ENCODE assay signal across 34 cellular contexts in the genomic region with DNA sequence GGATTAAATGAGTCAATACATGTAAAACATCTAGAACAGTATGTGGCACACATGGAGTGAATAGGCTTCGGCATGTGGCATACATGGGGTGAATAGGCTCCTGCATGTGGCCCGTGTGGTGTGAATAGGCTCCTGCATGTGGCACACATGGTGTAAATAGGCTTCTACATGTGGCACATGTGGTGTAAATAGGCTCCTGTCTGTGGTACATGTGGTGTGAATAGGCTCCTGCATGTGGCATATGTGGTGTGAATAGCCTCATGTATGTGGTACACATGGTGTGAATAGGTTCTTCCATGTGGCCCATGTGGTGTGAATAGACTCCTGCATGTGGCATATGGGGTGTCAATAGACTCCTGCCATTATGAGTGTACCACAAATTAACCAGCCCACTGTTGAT.
"Had no signal": no experiment of that assay in that cellular context is flagged by ENCODE, and none has a peak within 500 bp of the region (broad histone marks: within the 10 kb centered on the region; RNA-seq: fewer than 3 reads in every experiment).

No MANE protein-coding gene starts in this region.

- FAIRE-seq: astrocyte, bronchial epithelial cell had no signal

- ATAC-seq: activated naive CD4-positive, alpha-beta T cell treated with anti-CD3 and anti-CD28 coated beads, Interleukin-2, amount 50 U/mL, for 72 hours; activated naive CD8-positive, alpha-beta T cell treated with anti-CD3 and anti-CD28 coated beads, Interleukin-2, amount 50 U/mL, for 24 hours; activated T-cell treated with anti-CD3 and anti-CD28 coated beads, Interleukin-2, amount 50 U/mL, for 4 hours; activated T-cell treated with anti-CD3 and anti-CD28 coated beads, Interleukin-2, amount 50 U/mL, for 72 hours; activated T-helper 17 cell treated with anti-CD3 and anti-CD28 coated beads, Interleukin-2, amount 50 U/mL, for 72 hours; body of pancreas had no signal

- H3K27ac ChIP-seq: adrenal gland, ascending aorta, body of pancreas, brain microvascular endothelial cell, breast epithelium, cardiac muscle cell had no signal

- H3K36me3 ChIP-seq: adrenal gland, ascending aorta, brain microvascular endothelial cell, breast epithelium, cardiac muscle cell had no signal

- H3K4me3 ChIP-seq: adrenal gland, ascending aorta, body of pancreas, breast epithelium, cardiac muscle cell had no signal

- H3K9me3 ChIP-seq: adrenal gland, ascending aorta, body of pancreas, breast epithelium had no signal

- H3K4me1 ChIP-seq: adrenal gland, ascending aorta, body of pancreas, breast epithelium had no signal

- DNase-seq: activated effector memory CD4-positive, alpha-beta T cell treated with anti-CD3 and anti-CD28 coated beads, Interleukin-2, amount 50 U/mL, for 16 hours; activated effector memory CD4-positive, alpha-beta T cell treated with Interleukin-2 at 50 U/mL for 16 hours; activated gamma-delta T cell; activated gamma-delta T cell treated with Interleukin-2 at 50 U/mL for 16 hours; activated naive CD4-positive, alpha-beta T cell; activated naive CD4-positive, alpha-beta T cell treated with anti-CD3 and anti-CD28 coated beads for 36 hours; activated naive CD4-positive, alpha-beta T cell treated with anti-CD3 and anti-CD28 coated beads, Interleukin-2, amount 10 ng/mL, durations not matched to agents 7 days and 5 days; activated naive CD4-positive, alpha-beta T cell treated with anti-CD3 and anti-CD28 coated beads, Interleukin-2, amount 50 U/mL, for 16 hours; activated naive CD4-positive, alpha-beta T cell treated with Interleukin-2 at 50 U/mL for 16 hours; activated naive CD8-positive, alpha-beta T cell treated with anti-CD3 and anti-CD28 coated beads for 36 hours; activated naive CD8-positive, alpha-beta T cell treated with anti-CD3 and anti-CD28 coated beads, Interleukin-2, amount 10 ng/mL, durations not matched to agents 7 days and 5 days; activated naive CD8-positive, alpha-beta T cell treated with anti-CD3 and anti-CD28 coated beads, Interleukin-2, amount 50 U/mL, for 24 hours; activated T-cell treated with anti-CD3 and anti-CD28 coated beads, Interleukin-2, amount 50 U/mL, for 1 hour; activated T-cell treated with anti-CD3 and anti-CD28 coated beads, Interleukin-2, amount 50 U/mL, for 24 hours; activated T-cell treated with anti-CD3 and anti-CD28 coated beads, Interleukin-2, amount 50 U/mL, for 4 hours; activated T-cell treated with anti-CD3 and anti-CD28 coated beads, Interleukin-2, amount 50 U/mL, for 48 hours; activated T-cell treated with anti-CD3 and anti-CD28 coated beads, Interleukin-2, amount 50 U/mL, for 72 hours; adrenal gland; amniotic stem cell; amygdala; anterior cingulate cortex; aorta; body of pancreas; brain microvascular endothelial cell; caudate nucleus; central memory CD4-positive, alpha-beta T cell; cerebellar nuclear complex had no signal

- H3K27me3 ChIP-seq: adrenal gland, ascending aorta, body of pancreas, brain microvascular endothelial cell, breast epithelium, cardiac muscle cell had no signal
